Comparison of ENCODE assay signal across 1 cellular context in the genomic region with DNA sequence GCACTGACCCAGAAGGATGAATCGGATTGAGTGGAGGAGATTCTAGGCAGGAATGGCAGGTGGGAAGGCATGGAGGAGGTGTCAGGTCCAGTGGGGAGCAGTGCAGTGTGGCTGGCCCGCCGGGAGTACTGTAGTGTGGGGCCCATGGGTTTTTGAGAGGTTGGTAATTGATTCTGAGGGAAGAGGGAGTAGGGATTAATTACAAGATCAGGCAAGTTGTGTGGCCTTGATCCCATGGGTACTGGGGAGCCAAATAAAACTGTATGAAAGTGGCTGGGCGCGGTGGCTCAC.
TF ChIP-seq lines count a peak whose summit lies in the region.

No MANE protein-coding gene starts in this region.

TF ChIP-seq in GM23338, 12 proteins besides CTCF, POLR2A, EP300 and RAD21 (continued from another document):
- TF ChIP-seq, protein P1, sequence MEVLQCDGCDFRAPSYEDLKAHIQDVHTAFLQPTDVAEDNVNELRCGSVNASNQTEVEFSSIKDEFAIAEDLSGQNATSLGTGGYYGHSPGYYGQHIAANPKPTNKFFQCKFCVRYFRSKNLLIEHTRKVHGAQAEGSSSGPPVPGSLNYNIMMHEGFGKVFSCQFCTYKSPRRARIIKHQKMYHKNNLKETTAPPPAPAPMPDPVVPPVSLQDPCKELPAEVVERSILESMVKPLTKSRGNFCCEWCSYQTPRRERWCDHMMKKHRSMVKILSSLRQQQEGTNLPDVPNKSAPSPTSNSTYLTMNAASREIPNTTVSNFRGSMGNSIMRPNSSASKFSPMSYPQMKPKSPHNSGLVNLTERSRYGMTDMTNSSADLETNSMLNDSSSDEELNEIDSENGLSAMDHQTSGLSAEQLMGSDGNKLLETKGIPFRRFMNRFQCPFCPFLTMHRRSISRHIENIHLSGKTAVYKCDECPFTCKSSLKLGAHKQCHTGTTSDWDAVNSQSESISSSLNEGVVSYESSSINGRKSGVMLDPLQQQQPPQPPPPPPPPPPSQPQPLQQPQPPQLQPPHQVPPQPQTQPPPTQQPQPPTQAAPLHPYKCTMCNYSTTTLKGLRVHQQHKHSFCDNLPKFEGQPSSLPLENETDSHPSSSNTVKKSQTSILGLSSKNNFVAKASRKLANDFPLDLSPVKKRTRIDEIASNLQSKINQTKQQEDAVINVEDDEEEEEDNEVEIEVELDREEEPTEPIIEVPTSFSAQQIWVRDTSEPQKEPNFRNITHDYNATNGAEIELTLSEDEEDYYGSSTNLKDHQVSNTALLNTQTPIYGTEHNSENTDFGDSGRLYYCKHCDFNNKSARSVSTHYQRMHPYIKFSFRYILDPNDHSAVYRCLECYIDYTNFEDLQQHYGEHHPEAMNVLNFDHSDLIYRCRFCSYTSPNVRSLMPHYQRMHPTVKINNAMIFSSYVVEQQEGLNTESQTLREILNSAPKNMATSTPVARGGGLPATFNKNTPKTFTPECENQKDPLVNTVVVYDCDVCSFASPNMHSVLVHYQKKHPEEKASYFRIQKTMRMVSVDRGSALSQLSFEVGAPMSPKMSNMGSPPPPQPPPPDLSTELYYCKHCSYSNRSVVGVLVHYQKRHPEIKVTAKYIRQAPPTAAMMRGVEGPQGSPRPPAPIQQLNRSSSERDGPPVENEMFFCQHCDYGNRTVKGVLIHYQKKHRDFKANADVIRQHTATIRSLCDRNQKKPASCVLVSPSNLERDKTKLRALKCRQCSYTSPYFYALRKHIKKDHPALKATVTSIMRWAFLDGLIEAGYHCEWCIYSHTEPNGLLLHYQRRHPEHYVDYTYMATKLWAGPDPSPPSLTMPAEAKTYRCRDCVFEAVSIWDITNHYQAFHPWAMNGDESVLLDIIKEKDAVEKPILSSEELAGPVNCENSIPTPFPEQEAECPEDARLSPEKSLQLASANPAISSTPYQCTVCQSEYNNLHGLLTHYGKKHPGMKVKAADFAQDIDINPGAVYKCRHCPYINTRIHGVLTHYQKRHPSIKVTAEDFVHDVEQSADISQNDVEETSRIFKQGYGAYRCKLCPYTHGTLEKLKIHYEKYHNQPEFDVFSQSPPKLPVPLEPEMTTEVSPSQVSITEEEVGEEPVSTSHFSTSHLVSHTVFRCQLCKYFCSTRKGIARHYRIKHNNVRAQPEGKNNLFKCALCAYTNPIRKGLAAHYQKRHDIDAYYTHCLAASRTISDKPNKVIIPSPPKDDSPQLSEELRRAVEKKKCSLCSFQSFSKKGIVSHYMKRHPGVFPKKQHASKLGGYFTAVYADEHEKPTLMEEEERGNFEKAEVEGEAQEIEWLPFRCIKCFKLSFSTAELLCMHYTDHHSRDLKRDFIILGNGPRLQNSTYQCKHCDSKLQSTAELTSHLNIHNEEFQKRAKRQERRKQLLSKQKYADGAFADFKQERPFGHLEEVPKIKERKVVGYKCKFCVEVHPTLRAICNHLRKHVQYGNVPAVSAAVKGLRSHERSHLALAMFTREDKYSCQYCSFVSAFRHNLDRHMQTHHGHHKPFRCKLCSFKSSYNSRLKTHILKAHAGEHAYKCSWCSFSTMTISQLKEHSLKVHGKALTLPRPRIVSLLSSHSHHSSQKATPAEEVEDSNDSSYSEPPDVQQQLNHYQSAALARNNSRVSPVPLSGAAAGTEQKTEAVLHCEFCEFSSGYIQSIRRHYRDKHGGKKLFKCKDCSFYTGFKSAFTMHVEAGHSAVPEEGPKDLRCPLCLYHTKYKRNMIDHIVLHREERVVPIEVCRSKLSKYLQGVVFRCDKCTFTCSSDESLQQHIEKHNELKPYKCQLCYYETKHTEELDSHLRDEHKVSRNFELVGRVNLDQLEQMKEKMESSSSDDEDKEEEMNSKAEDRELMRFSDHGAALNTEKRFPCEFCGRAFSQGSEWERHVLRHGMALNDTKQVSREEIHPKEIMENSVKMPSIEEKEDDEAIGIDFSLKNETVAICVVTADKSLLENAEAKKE (CRISPR knock-in tag; IDR thresholded peaks at IDR 0.05): no peak
- TF ChIP-seq STAT1 (IDR thresholded peaks at IDR 0.05; ENCODE audit: unreplicated experiment) (no peak), REST (IDR thresholded peaks at IDR 0.05; ENCODE audit: unreplicated experiment) (no peak), EZH2 (IDR thresholded peaks at IDR 0.05; ENCODE audit: low read depth, unreplicated experiment) (no peak), POLR2AphosphoS5 (IDR thresholded peaks at IDR 0.05; ENCODE audit: low read depth) (no peak)
- TF ChIP-seq, protein P2, sequence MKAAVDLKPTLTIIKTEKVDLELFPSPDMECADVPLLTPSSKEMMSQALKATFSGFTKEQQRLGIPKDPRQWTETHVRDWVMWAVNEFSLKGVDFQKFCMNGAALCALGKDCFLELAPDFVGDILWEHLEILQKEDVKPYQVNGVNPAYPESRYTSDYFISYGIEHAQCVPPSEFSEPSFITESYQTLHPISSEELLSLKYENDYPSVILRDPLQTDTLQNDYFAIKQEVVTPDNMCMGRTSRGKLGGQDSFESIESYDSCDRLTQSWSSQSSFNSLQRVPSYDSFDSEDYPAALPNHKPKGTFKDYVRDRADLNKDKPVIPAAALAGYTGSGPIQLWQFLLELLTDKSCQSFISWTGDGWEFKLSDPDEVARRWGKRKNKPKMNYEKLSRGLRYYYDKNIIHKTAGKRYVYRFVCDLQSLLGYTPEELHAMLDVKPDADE (IDR thresholded peaks at IDR 0.05): no peak
